Comparison of ENCODE assay signal across 1 cellular context in the genomic region with DNA sequence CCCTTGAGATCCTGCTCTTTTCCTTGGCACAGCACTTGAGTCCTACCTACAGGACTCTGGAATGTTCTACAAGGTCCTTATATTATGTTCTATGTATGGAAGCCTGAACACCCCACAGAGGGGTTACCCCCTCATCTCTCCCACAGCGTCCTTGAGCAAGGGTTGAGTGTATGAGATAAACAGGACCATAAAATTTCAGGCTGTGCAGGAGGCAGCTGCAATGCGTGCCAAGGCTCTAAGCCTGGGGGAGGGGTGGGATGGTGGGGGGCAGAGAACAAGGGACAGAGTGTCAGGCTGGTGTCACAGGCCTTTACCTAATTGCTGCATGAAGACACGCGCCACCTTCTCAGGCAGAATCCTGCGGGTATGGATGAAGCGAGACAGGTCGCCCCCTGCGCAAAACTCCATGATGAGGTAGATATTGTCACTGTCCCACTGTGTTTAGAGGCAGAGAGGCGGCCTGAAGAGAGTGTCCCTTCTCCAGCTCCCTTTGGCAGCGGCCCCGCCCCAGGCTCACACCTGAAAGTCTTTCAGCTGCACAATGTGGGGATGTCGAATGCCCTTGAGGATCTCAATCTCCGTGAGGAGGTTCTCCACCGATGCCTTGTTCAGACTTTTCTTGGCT.
TF ChIP-seq lines count a peak whose summit lies in the region.

No MANE protein-coding gene starts in this region.

TF ChIP-seq in A549, 52 proteins besides CTCF, POLR2A, EP300 and RAD21 (continued from another document):
- TF ChIP-seq, protein P1, sequence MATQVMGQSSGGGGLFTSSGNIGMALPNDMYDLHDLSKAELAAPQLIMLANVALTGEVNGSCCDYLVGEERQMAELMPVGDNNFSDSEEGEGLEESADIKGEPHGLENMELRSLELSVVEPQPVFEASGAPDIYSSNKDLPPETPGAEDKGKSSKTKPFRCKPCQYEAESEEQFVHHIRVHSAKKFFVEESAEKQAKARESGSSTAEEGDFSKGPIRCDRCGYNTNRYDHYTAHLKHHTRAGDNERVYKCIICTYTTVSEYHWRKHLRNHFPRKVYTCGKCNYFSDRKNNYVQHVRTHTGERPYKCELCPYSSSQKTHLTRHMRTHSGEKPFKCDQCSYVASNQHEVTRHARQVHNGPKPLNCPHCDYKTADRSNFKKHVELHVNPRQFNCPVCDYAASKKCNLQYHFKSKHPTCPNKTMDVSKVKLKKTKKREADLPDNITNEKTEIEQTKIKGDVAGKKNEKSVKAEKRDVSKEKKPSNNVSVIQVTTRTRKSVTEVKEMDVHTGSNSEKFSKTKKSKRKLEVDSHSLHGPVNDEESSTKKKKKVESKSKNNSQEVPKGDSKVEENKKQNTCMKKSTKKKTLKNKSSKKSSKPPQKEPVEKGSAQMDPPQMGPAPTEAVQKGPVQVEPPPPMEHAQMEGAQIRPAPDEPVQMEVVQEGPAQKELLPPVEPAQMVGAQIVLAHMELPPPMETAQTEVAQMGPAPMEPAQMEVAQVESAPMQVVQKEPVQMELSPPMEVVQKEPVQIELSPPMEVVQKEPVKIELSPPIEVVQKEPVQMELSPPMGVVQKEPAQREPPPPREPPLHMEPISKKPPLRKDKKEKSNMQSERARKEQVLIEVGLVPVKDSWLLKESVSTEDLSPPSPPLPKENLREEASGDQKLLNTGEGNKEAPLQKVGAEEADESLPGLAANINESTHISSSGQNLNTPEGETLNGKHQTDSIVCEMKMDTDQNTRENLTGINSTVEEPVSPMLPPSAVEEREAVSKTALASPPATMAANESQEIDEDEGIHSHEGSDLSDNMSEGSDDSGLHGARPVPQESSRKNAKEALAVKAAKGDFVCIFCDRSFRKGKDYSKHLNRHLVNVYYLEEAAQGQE (IDR thresholded peaks at IDR 0.05): no peak
- TF ChIP-seq PHF8 (IDR thresholded peaks at IDR 0.05; ENCODE audit: borderline replicate concordance, low read depth) (no peak), SMC3 (IDR thresholded peaks at IDR 0.05) (no peak), RNF2 (IDR thresholded peaks at IDR 0.05; ENCODE audit: borderline replicate concordance, low read depth) (no peak), GATA3 (IDR thresholded peaks at IDR 0.05; ENCODE audit: borderline replicate concordance) (no peak), CHD4 (IDR thresholded peaks at IDR 0.05; ENCODE audit: borderline replicate concordance) (no peak), JUN (IDR thresholded peaks at IDR 0.05) (no peak), PBX3 (IDR thresholded peaks at IDR 0.05) (no peak), ZSCAN20 (CRISPR knock-in tag; IDR thresholded peaks at IDR 0.05) (no peak), HDAC2 (IDR thresholded peaks at IDR 0.05) (no peak), JUNB (IDR thresholded peaks at IDR 0.05) (no peak), RFX5 (IDR thresholded peaks at IDR 0.05) (no peak)
